Comparison of ENCODE assay signal across 8 cellular contexts in genomic region chr11:117144477-117145392, GRCh38. TPM values are rescaled to one million over a fixed set of nuclear protein-coding genes. Genes with fewer than 3 reads are reported as not detected.
DNase-seq lines count a peak whose midpoint lies in the region; ATAC-seq and TF ChIP-seq lines count a peak whose summit lies in the region.

No MANE protein-coding gene starts in this region.

- DNase-seq in NOMO-1 treated with dmso at 0.1 percent for 144 hours (lab: John Stamatoyannopoulos, UW; ENCODE audit: unreplicated experiment): peak; percentile 66
- peak; percentile 8 for DNase-seq in activated gamma-delta T cell treated with anti-CD3 and anti-CD28 coated beads, Interleukin-2, amount 50 U/mL, for 16 hours (ENCODE audit: low read depth)
- DNase-seq in foreskin fibroblast: peak; percentile 66 to 84
- no peak for DNase-seq in natural killer cell treated with Interleukin-12 subunit alpha and Interleukin-12 subunit beta and Interleukin-15 and Interleukin-18, amount 100 ng/mL, for 72 hours (ENCODE audit: low spot score)

- peak overlapping the region; percentile 84 to 95 for H3K4me3 ChIP-seq in foreskin fibroblast (ENCODE audit: low read depth in 1 of 2, low read length in 2 of 2)
- H3K4me3 ChIP-seq in urinary bladder (ENCODE audit: low read depth, low read length): peak overlapping the region; percentile 78

- peak overlapping the region; percentile 100 for H3K4me3 Mint-ChIP-seq in natural killer cell treated with Interleukin-12 subunit alpha and Interleukin-12 subunit beta and Interleukin-15 and Interleukin-18, amount 100 ng/mL, for 72 hours

- peak; percentile 43 for ATAC-seq in GM19025 (IDR thresholded peaks at IDR 0.05; ENCODE audit: low read depth, unreplicated experiment)
- ATAC-seq in HG03103 (IDR thresholded peaks at IDR 0.05; ENCODE audit: low read depth, unreplicated experiment): peak; percentile 28
- ATAC-seq in natural killer cell treated with Interleukin-12 subunit alpha and Interleukin-12 subunit beta and Interleukin-15 and Interleukin-18, amount 100 ng/mL, for 72 hours: peak; percentile 76 to 78

- TF ChIP-seq CTCF in C4-2B (conservative IDR thresholded peaks at IDR 0.05) (no peak), foreskin fibroblast (IDR thresholded peaks at IDR 0.05; ENCODE audit: low read depth, low read length) (no peak)

- peak overlapping the region; percentile 90 to 93 for H3K27ac Mint-ChIP-seq in natural killer cell treated with Interleukin-12 subunit alpha and Interleukin-12 subunit beta and Interleukin-15 and Interleukin-18, amount 100 ng/mL, for 72 hours

- peaks cover 10 to 13% of the 10 kb centered on the region in 2 donors for H3K27me3 Mint-ChIP-seq in natural killer cell treated with Interleukin-12 subunit alpha and Interleukin-12 subunit beta and Interleukin-15 and Interleukin-18, amount 100 ng/mL, for 72 hours

- peaks cover 16% of the 10 kb centered on the region for H3K36me3 Mint-ChIP-seq in natural killer cell treated with Interleukin-12 subunit alpha and Interleukin-12 subunit beta and Interleukin-15 and Interleukin-18, amount 100 ng/mL, for 72 hours

- H3K9me3 Mint-ChIP-seq in natural killer cell treated with Interleukin-12 subunit alpha and Interleukin-12 subunit beta and Interleukin-15 and Interleukin-18, amount 100 ng/mL, for 72 hours: no peaks in the 10 kb centered on the region

- H3K4me1 Mint-ChIP-seq in natural killer cell treated with Interleukin-12 subunit alpha and Interleukin-12 subunit beta and Interleukin-15 and Interleukin-18, amount 100 ng/mL, for 72 hours (ENCODE audit: low read depth in 2 of 2): peaks cover 27 to 30% of the 10 kb centered on the region in 2 donors

- under 1% methylated on average over 62 of the region's 62 CpGs for WGBS in urinary bladder

- H3K4me1 ChIP-seq in urinary bladder (ENCODE audit: insufficient read depth): no peaks in the 10 kb centered on the region

- H3K27ac ChIP-seq in C4-2B: peak overlapping the region; percentile 92
- peak overlapping the region; percentile 86 for H3K27ac ChIP-seq in urinary bladder (ENCODE audit: low read depth)

- no peaks in the 10 kb centered on the region for H3K36me3 ChIP-seq in urinary bladder (ENCODE audit: insufficient read depth)

RNA-seq across cellular contexts. Expression of gene PAFAH1B2, which starts 0.6 kb away (rescaled TPM):
- 10 to 100 TPM; 60.6 to 76.7 TPM for total RNA-seq in natural killer cell treated with Interleukin-12 subunit alpha and Interleukin-12 subunit beta and Interleukin-15 and Interleukin-18, amount 100 ng/mL, for 72 hours
- 115 TPM for total RNA-seq in urinary bladder
- polyA plus RNA-seq in urinary bladder: 23.9 TPM

RNA-seq across cellular contexts. Expression of gene SIDT2, which starts 33.8 kb away (rescaled TPM):
- 10 to 100 TPM; 23.1 to 30.3 TPM for total RNA-seq in natural killer cell treated with Interleukin-12 subunit alpha and Interleukin-12 subunit beta and Interleukin-15 and Interleukin-18, amount 100 ng/mL, for 72 hours
- 19.6 TPM for total RNA-seq in urinary bladder
- polyA plus RNA-seq in urinary bladder: 31.6 TPM

RNA-seq across cellular contexts. Expression of gene SIK3, which starts 46.5 kb away (rescaled TPM):
- 100 to 1,000 TPM in 1 of 2 donors, 10 to 100 TPM in 1; 88.7 to 111 TPM for total RNA-seq in natural killer cell treated with Interleukin-12 subunit alpha and Interleukin-12 subunit beta and Interleukin-15 and Interleukin-18, amount 100 ng/mL, for 72 hours
- total RNA-seq in urinary bladder: 24.0 TPM
- polyA plus RNA-seq in urinary bladder: 17.2 TPM

RNA-seq across cellular contexts. Expression of gene TAGLN, which starts 54.4 kb away (rescaled TPM):
- 1 to 10 TPM; 4.8 to 7.4 TPM for total RNA-seq in natural killer cell treated with Interleukin-12 subunit alpha and Interleukin-12 subunit beta and Interleukin-15 and Interleukin-18, amount 100 ng/mL, for 72 hours
- total RNA-seq in urinary bladder: 2,727 TPM
- 17,163 TPM for polyA plus RNA-seq in urinary bladder
